ENCODE assay signal across 8 cellular contexts in the genomic region with DNA sequence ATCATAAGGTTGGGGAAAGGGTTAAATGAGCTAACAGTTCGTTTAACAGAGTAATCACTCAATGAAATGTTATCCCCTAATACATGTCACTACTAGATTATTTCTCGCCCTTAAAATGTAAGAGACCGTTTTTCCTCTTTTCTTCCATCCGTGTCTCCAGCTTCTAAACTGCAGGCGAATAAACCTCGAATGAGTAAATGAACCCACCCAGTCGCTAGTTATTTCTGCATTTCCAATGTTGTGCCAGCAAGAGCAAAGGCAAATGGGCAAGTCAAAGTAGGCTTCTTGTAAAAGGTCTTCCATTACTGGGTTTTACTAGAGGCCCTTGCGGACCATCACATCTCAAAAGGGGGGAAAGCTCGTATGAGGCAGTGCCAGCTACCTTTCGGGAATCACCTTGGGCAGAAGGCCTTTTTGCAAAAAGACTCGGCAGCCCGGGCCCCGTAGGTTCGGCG. TPM values are rescaled to one million over a fixed set of nuclear protein-coding genes. Genes with fewer than 3 reads are reported as not detected.
DNase-seq lines count a peak whose midpoint lies in the region; ATAC-seq and TF ChIP-seq lines count a peak whose summit lies in the region.

No MANE protein-coding gene starts in this region.

- H3K27me3 Mint-ChIP-seq in Caco-2 (ENCODE audit: insufficient read depth, unreplicated experiment) = no peaks in the 10 kb centered on the region
- peaks cover 12 to 15% (median 12%) of the 10 kb centered on the region in 3 donors for H3K27me3 Mint-ChIP-seq in naive B cell

- peaks cover 38% of the 10 kb centered on the region for H3K79me2 ChIP-seq in mammary epithelial cell (ENCODE audit: insufficient read depth, low read length)

- H3K4me3 Mint-ChIP-seq in Caco-2 (ENCODE audit: unreplicated experiment) (peak overlapping the region; percentile 82), naive B cell (peak overlapping the region; percentile 83 to 92 (median 86))

- H3K27me3 ChIP-seq in Caco-2 (replicated peaks; ENCODE audit: control insufficient read depth, insufficient read depth, low read length) (no peaks in the 10 kb centered on the region), HL-60 (ENCODE audit: insufficient read depth, poor library complexity, severe bottlenecking) (no peaks in the 10 kb centered on the region), mammary epithelial cell (ENCODE audit: insufficient read depth, low read length) (no peaks in the 10 kb centered on the region)

- BruUV-seq in Caco-2 (replicated peaks; lab: Mats Ljungman, UMichigan) = TSS peak; percentile 83
- no TSS peak for BruUV-seq in mammary epithelial cell (replicated peaks; lab: Mats Ljungman, UMichigan)

- peak overlapping the region; percentile 93 for H3K4me2 ChIP-seq in mammary epithelial cell (ENCODE audit: insufficient read depth, low read depth, low read length)

- CTCF ChIA-PET in Caco-2 (lab: Charles Lee) = interaction anchor here (0.6 to 1.9 kb wide), 2 partner anchors 18 to 350 kb away, joined by 3 to 12 read pairs; no protein-coding TSS in a partner anchor
- CTCF ChIA-PET in mammary epithelial cell (lab: Charles Lee; ENCODE audit: low non-redundant PET) = no interaction called here

- dilution Hi-C loops in mammary epithelial cell (cut with HindIII; ENCODE audit: low sequenced_read_pairs) = no loop called here

- TF ChIP-seq CTCF in Caco-2 (IDR thresholded peaks at IDR 0.05; ENCODE audit: insufficient read depth in 1 of 2, low read depth in 1 of 2, low read length in 1 of 2, severe bottlenecking in 1 of 2, unreplicated experiment in 1 of 2) (no peak), HL-60 (IDR thresholded peaks at IDR 0.05; ENCODE audit: insufficient read depth, low read length) (no peak), mammary epithelial cell (conservative IDR thresholded peaks at IDR 0.05 in 1 of 2, IDR thresholded peaks at IDR 0.05 in 1 of 2; ENCODE audit: extremely low read depth in 1 of 2, insufficient read depth in 1 of 2, low read depth in 1 of 2, low read length in 2 of 2) (no peak)

- H3K27ac ChIP-seq in HL-60 (replicated peaks) (peak overlapping the region; percentile 71), mammary epithelial cell (ENCODE audit: insufficient read depth, low read depth, low read length) (peak overlapping the region; percentile 39)

- peaks cover 7% of the 10 kb centered on the region for H3K4me1 Mint-ChIP-seq in Caco-2 (ENCODE audit: low read depth, unreplicated experiment)
- peaks cover 30 to 41% (median 32%) of the 10 kb centered on the region in 3 donors for H3K4me1 Mint-ChIP-seq in naive B cell

- no peak for DNase-seq in Caco-2
- DNase-seq in HL-60 (ENCODE audit: low read depth in 1 of 2, low spot score in 1 of 2) = no peak
- DNase-seq in mammary epithelial cell = no peak
- no peak for DNase-seq in naive B cell
- DNase-seq in GF-D8 (lab: John Stamatoyannopoulos, UW) = no peak
- no peak for DNase-seq in NCI-H82 treated with DMSO at 0.1 percent for 48 hours (lab: John Stamatoyannopoulos, UW; ENCODE audit: unreplicated experiment)
- DNase-seq in occipital lobe (lab: John Stamatoyannopoulos, UW) = no peak

- in situ Hi-C loops in mammary epithelial cell (cut with MboI; ENCODE audit: low sequenced_read_pairs in 2 of 2) = no loop called here

- peaks cover 14% of the 10 kb centered on the region for H3K4me1 ChIP-seq in Caco-2
- H3K4me1 ChIP-seq in mammary epithelial cell (ENCODE audit: insufficient read depth, low read length) = peaks cover 13% of the 10 kb centered on the region

- H3K27ac Mint-ChIP-seq in Caco-2 (ENCODE audit: unreplicated experiment) = peak overlapping the region; percentile 74
- H3K27ac Mint-ChIP-seq in naive B cell = peak overlapping the region; percentile 46 to 92 (median 84)

- H3K9me3 Mint-ChIP-seq in Caco-2 (ENCODE audit: unreplicated experiment) = no peaks in the 10 kb centered on the region
- peaks cover 0 to 2% (median 0%) of the 10 kb centered on the region in 7 donors for H3K9me3 Mint-ChIP-seq in naive B cell

- POLR2A ChIA-PET in Caco-2 (lab: Charles Lee) = interaction anchor here (0.6 to 2.2 kb wide), 3 partner anchors 10 to 254 kb away, joined by 4 to 13 read pairs (median 5); a partner anchor contains a TSS

- ATAC-seq in naive B cell (ENCODE audit: low read depth in 2 of 2) (peak; percentile 8 to 10), HG03442 (IDR thresholded peaks at IDR 0.05; ENCODE audit: unreplicated experiment) (no peak)

- no peaks in the 10 kb centered on the region for H3K9me3 ChIP-seq in Caco-2
- no peaks in the 10 kb centered on the region for H3K9me3 ChIP-seq in mammary epithelial cell (replicated peaks; ENCODE audit: insufficient read depth, low read length)

- WGBS in mammary epithelial cell (ENCODE audit: low coverage, missing lambda C conversion rate) = 17% methylated on average over 7 of the region's 15 CpGs

- H3K4me3 ChIP-seq in Caco-2 (ENCODE audit: low read depth, low read length) (peak overlapping the region; percentile 96), HL-60 (replicated peaks; ENCODE audit: insufficient read depth, low read length) (peak overlapping the region; percentile 88), mammary epithelial cell (replicated peaks in 1 of 3; ENCODE audit: insufficient read depth in 1 of 3, low read depth in 2 of 3, low read length in 3 of 3) (peak overlapping the region; percentile 77 to 97 (median 92))

- H3K36me3 Mint-ChIP-seq in Caco-2 (ENCODE audit: insufficient read depth, unreplicated experiment) (peaks cover 12% of the 10 kb centered on the region), naive B cell (peaks cover 0 to 1% of the 10 kb centered on the region in 2 donors)

- peak overlapping the region; percentile 100 for H2AFZ ChIP-seq in mammary epithelial cell (ENCODE audit: low read depth, low read length)

- H3K36me3 ChIP-seq in Caco-2 (ENCODE audit: control insufficient read depth, insufficient read depth, low read length) = no peaks in the 10 kb centered on the region
- no peaks in the 10 kb centered on the region for H3K36me3 ChIP-seq in mammary epithelial cell (ENCODE audit: insufficient read depth, low read length)

- H4K20me1 ChIP-seq in mammary epithelial cell (ENCODE audit: insufficient read depth, low read length) = no peaks in the 10 kb centered on the region

- H3K9ac ChIP-seq in mammary epithelial cell (ENCODE audit: insufficient read depth, low read length) = peak overlapping the region; percentile 26

- intact Hi-C loops in Caco-2 (cut with micrococcal nuclease; ENCODE audit: unreplicated experiment) (loop anchor here (1.0 kb wide), 1 partner anchor 120 kb away; no protein-coding TSS in a partner anchor), mammary epithelial cell (cut with micrococcal nuclease) (loop anchor here (2.0 to 5.0 kb wide), 2 partner anchors 100 to 295 kb away; a partner anchor contains a TSS)

RNA-seq across cellular contexts. Expression of a gene that starts 0.4 kb away (rescaled TPM):
- total RNA-seq in Caco-2 (2022) = 36.1 and 36.2 TPM in 2 replicates
- total RNA-seq in mammary epithelial cell = 10 to 100 TPM; 20.2 to 22.1 TPM
- 15.8 TPM for polyA plus RNA-seq in mammary epithelial cell
- 39.8 TPM for polyA minus RNA-seq in mammary epithelial cell
- 10 to 100 TPM; 13.0 to 16.6 (median 15.8) TPM for polyA plus RNA-seq in naive B cell (ENCODE audit: low read depth in 6 of 6)
- total RNA-seq in occipital lobe = 61.5 TPM
